Comparison of ENCODE assay signal across 17 cellular contexts in genomic region chr11:74980627-74981026, GRCh38. TPM values are rescaled to one million over a fixed set of nuclear protein-coding genes. Genes with fewer than 3 reads are reported as not detected.
DNase-seq lines count a peak whose midpoint lies in the region; ATAC-seq, FAIRE-seq and TF ChIP-seq lines count a peak whose summit lies in the region.
"Had no signal": no experiment of that assay in that cellular context is flagged by ENCODE, and none has a peak within 500 bp of the region (broad histone marks: within the 10 kb centered on the region; RNA-seq: fewer than 3 reads in every experiment).

No MANE protein-coding gene starts in this region.

- H3K27ac Mint-ChIP-seq in mesothelial cell of epicardium: no peak overlapping the region

- H3K9me3 Mint-ChIP-seq in mesothelial cell of epicardium: peaks cover 4% of the 10 kb centered on the region
- H3K9me3 Mint-ChIP-seq: CD4-positive, alpha-beta T cell had no signal

- POLR2A ChIA-PET in GM12878 (lab: Charles Lee): no interaction called here

- H3K36me3 Mint-ChIP-seq in mesothelial cell of epicardium: peaks cover 24% of the 10 kb centered on the region

- DNase-seq in left ventricle myocardium superior: no peak
- no peak for DNase-seq in heart left ventricle
- peak; percentile 42 for DNase-seq in NOMO-1 treated with DMSO at 0.1 percent for 48 hours (lab: John Stamatoyannopoulos, UW; ENCODE audit: unreplicated experiment)
- no peak for DNase-seq in GM12878 (ENCODE audit: low read depth, low spot score)
- no peak for DNase-seq in mesothelial cell of epicardium (ENCODE audit: low spot score in 2 of 2, unreplicated experiment in 2 of 2)
- DNase-seq in stimulated activated CD4-positive, alpha-beta T cell treated with anti-CD3 and anti-CD28 coated beads, Interleukin-4, amount 100 ng/mL, for 1 hour: no peak
- DNase-seq: CD4-positive, alpha-beta T cell; DMS79 treated with DMSO at 0.1 percent for 48 hours; GOT3; NCI-H1048; NCI-H146; NCI-H446 had no signal

- no peak for TF ChIP-seq EP300 in GM12878 (IDR thresholded peaks at IDR 0.05; ENCODE audit: borderline replicate concordance in 1 of 2, control insufficient read depth in 1 of 2, low read depth in 2 of 2, low read length in 2 of 2)

- intact Hi-C loops in left ventricle myocardium superior (cut with micrococcal nuclease) (no loop called here), heart left ventricle (cut with DNase I) (no loop called here), GM12878 (cut with micrococcal nuclease; ENCODE audit: unreplicated experiment) (no loop called here)

- H3K4me3 ChIP-seq in heart left ventricle (no peak overlapping the region), GM12878 (no peak overlapping the region)

- CTCF ChIA-PET in GM12878 (lab: Yijun Ruan, JAX): no interaction called here

- H3K4me3 Mint-ChIP-seq in mesothelial cell of epicardium: no peak overlapping the region
- H3K4me3 Mint-ChIP-seq: CD4-positive, alpha-beta T cell had no signal

- in situ Hi-C loops in GM12878 (cut with MboI): no loop called here

- H3K27me3 ChIP-seq in heart left ventricle (no peaks in the 10 kb centered on the region), GM12878 (replicated peaks in 1 of 2; ENCODE audit: control insufficient read depth in 2 of 2, insufficient read depth in 2 of 2, low read length in 1 of 2) (no peaks in the 10 kb centered on the region)

- 89 to 93% (median 91%) methylated on average over 2 of the region's 2 CpGs for WGBS in heart left ventricle, 4 donors
- 83% methylated on average over 2 of the region's 2 CpGs for WGBS in GM12878 (ENCODE audit: insufficient coverage, insufficient replicate concordance, low lambda C conversion rate, missing lambda C conversion rate)

- RAD21 ChIA-PET in GM12878 (lab: Charles Lee; ENCODE audit: unreplicated experiment): no interaction called here

- TF ChIP-seq POLR2A in heart left ventricle (IDR thresholded peaks at IDR 0.05): no peak
- TF ChIP-seq POLR2A in GM12878 (IDR thresholded peaks at IDR 0.05; ENCODE audit: low read depth, low read length): no peak

- no peak overlapping the region for H3K9ac ChIP-seq in GM12878 (ENCODE audit: control insufficient read depth, insufficient read depth, low read length)
- H3K9ac ChIP-seq: KMS-11 had no signal

- H3K36me3 ChIP-seq in heart left ventricle (peaks cover 0 to 44% (median 37%) of the 10 kb centered on the region in 9 donors), GM12878 (ENCODE audit: control insufficient read depth in 2 of 2, insufficient read depth in 2 of 2, low read length in 1 of 2) (peaks cover 2 to 23% of the 10 kb centered on the region in 2 experiments)

- H3K4me2 ChIP-seq in GM12878 (ENCODE audit: control insufficient read depth, insufficient read depth): no peak overlapping the region
- H3K4me2 ChIP-seq: KMS-11 had no signal

- H3K4me1 ChIP-seq in heart left ventricle (peaks cover 0 to 11% (median 0%) of the 10 kb centered on the region in 12 donors), GM12878 (ENCODE audit: control insufficient read depth, insufficient read depth, low read length) (no peaks in the 10 kb centered on the region)

- H3K4me1 Mint-ChIP-seq in mesothelial cell of epicardium: no peaks in the 10 kb centered on the region

- no peak for TF ChIP-seq CTCF in heart left ventricle (IDR thresholded peaks at IDR 0.05)
- no peak for TF ChIP-seq CTCF in GM12878 (IDR thresholded peaks at IDR 0.05 in 2 of 3, conservative IDR thresholded peaks at IDR 0.05 in 1 of 3; ENCODE audit: control insufficient read depth in 2 of 3, extremely low read depth in 1 of 3, insufficient read depth in 1 of 3, low read depth in 3 of 3, low read length in 3 of 3)
- no peak for TF ChIP-seq CTCF in mesothelial cell of epicardium (IDR thresholded peaks at IDR 0.05; ENCODE audit: unreplicated experiment)

- peak; percentile 29 for ATAC-seq in left ventricle myocardium superior
- no peak for ATAC-seq in heart left ventricle
- ATAC-seq in GM12878: no peak
- ATAC-seq in GM21619 (IDR thresholded peaks at IDR 0.05; ENCODE audit: unreplicated experiment): no peak
- ATAC-seq in SK-N-SH treated with all-trans-retinoic acid at 6 μM for 48 hours: no peak

- H4K20me1 ChIP-seq in GM12878 (ENCODE audit: control insufficient read depth, insufficient read depth): no peaks in the 10 kb centered on the region

- no peak for TF ChIP-seq RAD21 in GM12878 (IDR thresholded peaks at IDR 0.05; ENCODE audit: insufficient read depth, low read depth, low read length)

- SMC1A ChIA-PET in GM12878 (lab: Charles Lee; ENCODE audit: uncharacterized antibody, unreplicated experiment): interaction anchor here (1.7 kb wide), 1 partner anchor 9 kb away, joined by 4 read pairs; no protein-coding TSS in a partner anchor

- FAIRE-seq in GM12878 (lab: Jason Lieb, UNC): peak; percentile 41
- FAIRE-seq: A204.1, G401.6 had no signal

- peak overlapping the region in 1 of 12 donors; percentile 54 for H3K27ac ChIP-seq in heart left ventricle
- H3K27ac ChIP-seq in GM12878 (ENCODE audit: control insufficient read depth, insufficient read depth): no peak overlapping the region
- H3K27ac ChIP-seq: KMS-11 had no signal

- H3K27me3 Mint-ChIP-seq in mesothelial cell of epicardium (ENCODE audit: low read depth): no peaks in the 10 kb centered on the region
- H3K27me3 Mint-ChIP-seq: CD4-positive, alpha-beta T cell had no signal

- no peak overlapping the region for H2AFZ ChIP-seq in GM12878 (ENCODE audit: control insufficient read depth, low read depth, low read length)

- no TSS peak for BruUV-seq in GM12878 (replicated peaks; lab: Mats Ljungman, UMichigan)

- H3K9me3 ChIP-seq in heart left ventricle (no peaks in the 10 kb centered on the region), GM12878 (replicated peaks; ENCODE audit: control insufficient read depth, insufficient read depth, low read length) (no peaks in the 10 kb centered on the region)

- H3K79me2 ChIP-seq in GM12878 (ENCODE audit: control insufficient read depth, insufficient read depth, low read length): no peaks in the 10 kb centered on the region

RNA-seq across cellular contexts. Expression of gene NEU3, which starts 8.1 kb away (rescaled TPM):
- 4.9 TPM for total RNA-seq in left ventricle myocardium superior
- 10 to 100 TPM in 3 of 9 donors, 1 to 10 TPM in 6; 5.1 to 16.6 (median 7.7) TPM for total RNA-seq in heart left ventricle
- 10 to 100 TPM in 1 of 2 donors, 1 to 10 TPM in 1; 6.0 to 14.1 TPM for polyA plus RNA-seq in heart left ventricle
- 40.3 and 47.0 TPM in 2 replicates for total RNA-seq in GM12878 (2013; cell fraction: nucleolus; rRNA removed)
- total RNA-seq in GM12878 (2014; rRNA removed): 17.3 and 18.1 TPM in 2 replicates
- 14.8 and 15.4 TPM in 2 replicates for total RNA-seq in GM12878 (2014; rRNA removed; fragmentation: Illumina TruSeq; extraction: Trizol)
- total RNA-seq in GM12878 (2021): 13.3 and 13.9 TPM in 2 replicates
- 6.7 TPM for polyA plus RNA-seq in GM12878 (2011; ENCODE audit: low read depth)
- polyA plus RNA-seq in GM12878 (2011; rRNA removed): 13.4 and 14.8 TPM in 2 replicates
- polyA plus RNA-seq in GM12878 (2011; cell fraction: cytosol; rRNA removed): 16.3 and 19.0 TPM in 2 replicates
- 21.9 and 22.6 TPM in 2 replicates for polyA plus RNA-seq in GM12878 (2011; cell fraction: nucleus; rRNA removed)
- 7.8 and 8.6 TPM in 2 replicates for polyA plus RNA-seq in GM12878 (2012)
- polyA plus RNA-seq in GM12878 (2014; fragmentation: Illumina TruSeq; extraction: Trizol): 13.4 and 13.9 TPM in 2 replicates
- 1 to 10 TPM; 2.5 TPM for polyA plus RNA-seq in GM12878 (2014; fragmentation: Nextera tagmentation; extraction: Ambion mirVana)
- 15.4 and 20.3 TPM in 2 replicates for polyA plus RNA-seq in GM12878 (2014; rRNA removed)
- polyA plus RNA-seq in GM12878 (2016; fragmentation: Nextera tagmentation; extraction: Ambion mirVana): 10 to 100 TPM in 1 of 2 experiments, 1 to 10 TPM in 1; 9.7 to 11.0 TPM
- polyA minus RNA-seq in GM12878 (2011; rRNA and poly(A)+ RNA removed): 26.6 and 33.3 TPM in 2 replicates
- polyA minus RNA-seq in GM12878 (2011; cell fraction: cytosol; rRNA and poly(A)+ RNA removed): 12.3 and 13.1 TPM in 2 replicates
- polyA minus RNA-seq in GM12878 (2011; cell fraction: nucleus; rRNA and poly(A)+ RNA removed): 14.0 and 25.3 TPM in 2 replicates
- 12.0 to 13.6 TPM (median 12.9 TPM) in 3 replicates for total RNA-seq in mesothelial cell of epicardium

RNA-seq across cellular contexts. Expression of gene SPCS2, which starts 31.6 kb away (rescaled TPM):
- 105 TPM for total RNA-seq in left ventricle myocardium superior
- 100 to 1,000 TPM in 6 of 9 donors, 10 to 100 TPM in 3; 21.8 to 136 (median 109) TPM for total RNA-seq in heart left ventricle
- polyA plus RNA-seq in heart left ventricle: 100 to 1,000 TPM; 117 to 123 TPM
- total RNA-seq in GM12878 (2013; cell fraction: nucleolus; rRNA removed): 71.4 and 148 TPM in 2 replicates
- total RNA-seq in GM12878 (2014; rRNA removed): 40.7 and 48.3 TPM in 2 replicates
- total RNA-seq in GM12878 (2014; rRNA removed; fragmentation: Illumina TruSeq; extraction: Trizol): 52.9 and 53.6 TPM in 2 replicates
- 143 and 145 TPM in 2 replicates for total RNA-seq in GM12878 (2021)
- polyA plus RNA-seq in GM12878 (2011; ENCODE audit: low read depth): 91.2 TPM
- polyA plus RNA-seq in GM12878 (2011; rRNA removed): 192 and 234 TPM in 2 replicates
- 44.5 and 78.9 TPM in 2 replicates for polyA plus RNA-seq in GM12878 (2011; cell fraction: cytosol; rRNA removed)
- 26.5 and 50.5 TPM in 2 replicates for polyA plus RNA-seq in GM12878 (2011; cell fraction: nucleus; rRNA removed)
- 139 and 145 TPM in 2 replicates for polyA plus RNA-seq in GM12878 (2012)
- polyA plus RNA-seq in GM12878 (2014; fragmentation: Illumina TruSeq; extraction: Trizol): 176 and 220 TPM in 2 replicates
- polyA plus RNA-seq in GM12878 (2014; fragmentation: Nextera tagmentation; extraction: Ambion mirVana): 100 to 1,000 TPM; 429 to 430 TPM
- 192 and 236 TPM in 2 replicates for polyA plus RNA-seq in GM12878 (2014; rRNA removed)
- 100 to 1,000 TPM; 636 to 661 TPM for polyA plus RNA-seq in GM12878 (2016; fragmentation: Nextera tagmentation; extraction: Ambion mirVana)
- polyA minus RNA-seq in GM12878 (2011; rRNA and poly(A)+ RNA removed): 24.5 and 29.1 TPM in 2 replicates
- 14.6 and 14.7 TPM in 2 replicates for polyA minus RNA-seq in GM12878 (2011; cell fraction: cytosol; rRNA and poly(A)+ RNA removed)
- polyA minus RNA-seq in GM12878 (2011; cell fraction: nucleus; rRNA and poly(A)+ RNA removed): 4.5 and 15.3 TPM in 2 replicates
- total RNA-seq in mesothelial cell of epicardium: 101 to 119 TPM (median 106 TPM) in 3 replicates

RNA-seq across cellular contexts. Expression of gene XRRA1, which starts 31.7 kb away (rescaled TPM):
- total RNA-seq in left ventricle myocardium superior (7.3 TPM), heart left ventricle (10 to 100 TPM in 8 of 9 donors, 1 to 10 TPM in 1; 5.3 to 26.6 (median 13.4) TPM), GM12878 (2014; rRNA removed) (3.7 and 4.1 TPM in 2 replicates), GM12878 (2014; rRNA removed; fragmentation: Illumina TruSeq; extraction: Trizol) (3.9 and 5.2 TPM in 2 replicates), GM12878 (2021) (7.3 and 11.0 TPM in 2 replicates), mesothelial cell of epicardium (11.9 to 12.8 TPM (median 12.3 TPM) in 3 replicates)
- polyA plus RNA-seq in heart left ventricle (1 to 10 TPM; 3.9 to 9.0 TPM), GM12878 (2011; rRNA removed) (3.2 and 4.6 TPM in 2 replicates), GM12878 (2014; fragmentation: Illumina TruSeq; extraction: Trizol) (4.6 and 5.9 TPM in 2 replicates), GM12878 (2014; fragmentation: Nextera tagmentation; extraction: Ambion mirVana) (1 to 10 TPM; 2.5 to 7.4 TPM), GM12878 (2014; rRNA removed) (3.1 and 3.9 TPM in 2 replicates), GM12878 (2016; fragmentation: Nextera tagmentation; extraction: Ambion mirVana) (1 to 10 TPM; 7.4 to 8.8 TPM)
- 20.4 and 26.9 TPM in 2 replicates for total RNA-seq in GM12878 (2013; cell fraction: nucleolus; rRNA removed)
- polyA plus RNA-seq in GM12878 (2011; ENCODE audit: low read depth): 2.0 TPM
- polyA plus RNA-seq in GM12878 (2011; cell fraction: cytosol; rRNA removed): 3.3 and 4.0 TPM in 2 replicates
- polyA plus RNA-seq in GM12878 (2011; cell fraction: nucleus; rRNA removed): 7.3 and 10.9 TPM in 2 replicates
- polyA plus RNA-seq in GM12878 (2012): 3.7 and 4.3 TPM in 2 replicates
- polyA minus RNA-seq in GM12878 (2011; rRNA and poly(A)+ RNA removed): 9.7 and 13.0 TPM in 2 replicates
- 2.9 and 4.3 TPM in 2 replicates for polyA minus RNA-seq in GM12878 (2011; cell fraction: cytosol; rRNA and poly(A)+ RNA removed)
- polyA minus RNA-seq in GM12878 (2011; cell fraction: nucleus; rRNA and poly(A)+ RNA removed): 8.6 and 12.6 TPM in 2 replicates
